ENCODE assay signal across 23 cellular contexts in genomic region chr3:52849656-52850055, GRCh38. TPM values are rescaled to one million over a fixed set of nuclear protein-coding genes. Genes with fewer than 3 reads are reported as not detected.
"Had no signal": no experiment of that assay in that cellular context is flagged by ENCODE, and none has a peak within 500 bp of the region (broad histone marks: within the 10 kb centered on the region; RNA-seq: fewer than 3 reads in every experiment).

No MANE protein-coding gene starts in this region.

- H3K27me3 Mint-ChIP-seq: naive thymus-derived CD4-positive, alpha-beta T cell; type B pancreatic cell had no signal

- H3K27ac Mint-ChIP-seq: endodermal cell; naive thymus-derived CD4-positive, alpha-beta T cell; nephron progenitor cell; type B pancreatic cell had no signal

- H3K4me1 Mint-ChIP-seq: endodermal cell had no signal

- H3K4me3 Mint-ChIP-seq: endodermal cell; naive thymus-derived CD4-positive, alpha-beta T cell; nephron progenitor cell; type B pancreatic cell had no signal

- ATAC-seq: heart right ventricle; left lobe of liver; naive thymus-derived CD4-positive, alpha-beta T cell; right cardiac atrium had no signal

- DNase-seq: effector CD4-positive, alpha-beta T cell; endodermal cell; erythroblast; foreskin melanocyte; heart right ventricle; hypothalamus; mammary epithelial cell; naive thymus-derived CD4-positive, alpha-beta T cell; nephron progenitor cell; stimulated activated CD4-positive, alpha-beta T cell treated with anti-CD3 and anti-CD28 coated beads, Interleukin-2, amount 100 ng/mL, for 24 hours; stimulated activated CD4-positive, alpha-beta T cell treated with anti-CD3 and anti-CD28 coated beads, Interleukin-4, amount 100 ng/mL, for 4 hours; stimulated activated naive CD4-positive, alpha-beta T cell; stomach; thyroid gland; uterus had no signal

- H3K27ac ChIP-seq: heart right ventricle, neutrophil, thyroid gland had no signal

- H3K27me3 ChIP-seq: heart right ventricle, neutrophil, stomach, thyroid gland, uterus had no signal

- H3K9me3 Mint-ChIP-seq: endodermal cell; naive thymus-derived CD4-positive, alpha-beta T cell; nephron progenitor cell; type B pancreatic cell had no signal

- H3K9me3 ChIP-seq: heart right ventricle, neutrophil, stomach, thyroid gland, uterus had no signal

- H3K36me3 ChIP-seq: uterus had no signal

- H3K4me3 ChIP-seq: coronary artery, heart right ventricle, stomach, thyroid gland, uterus had no signal

RNA-seq across cellular contexts. Expression of gene MUSTN1, which starts 14.8 kb away (rescaled TPM):
- total RNA-seq: dermis microvascular lymphatic vessel endothelial cell, mammary epithelial cell had no signal
- polyA plus RNA-seq: naive thymus-derived CD4-positive, alpha-beta T cell had no signal

RNA-seq across cellular contexts. Expression of gene ITIH3, which starts 55.1 kb away (rescaled TPM):
- total RNA-seq: endodermal cell; endothelial cell of umbilical vein; mammary epithelial cell; mononuclear cell; naive thymus-derived CD4-positive, alpha-beta T cell had no signal
- polyA plus RNA-seq: endothelial cell of umbilical vein; mammary epithelial cell; naive thymus-derived CD4-positive, alpha-beta T cell had no signal
